In the genomic region with DNA sequence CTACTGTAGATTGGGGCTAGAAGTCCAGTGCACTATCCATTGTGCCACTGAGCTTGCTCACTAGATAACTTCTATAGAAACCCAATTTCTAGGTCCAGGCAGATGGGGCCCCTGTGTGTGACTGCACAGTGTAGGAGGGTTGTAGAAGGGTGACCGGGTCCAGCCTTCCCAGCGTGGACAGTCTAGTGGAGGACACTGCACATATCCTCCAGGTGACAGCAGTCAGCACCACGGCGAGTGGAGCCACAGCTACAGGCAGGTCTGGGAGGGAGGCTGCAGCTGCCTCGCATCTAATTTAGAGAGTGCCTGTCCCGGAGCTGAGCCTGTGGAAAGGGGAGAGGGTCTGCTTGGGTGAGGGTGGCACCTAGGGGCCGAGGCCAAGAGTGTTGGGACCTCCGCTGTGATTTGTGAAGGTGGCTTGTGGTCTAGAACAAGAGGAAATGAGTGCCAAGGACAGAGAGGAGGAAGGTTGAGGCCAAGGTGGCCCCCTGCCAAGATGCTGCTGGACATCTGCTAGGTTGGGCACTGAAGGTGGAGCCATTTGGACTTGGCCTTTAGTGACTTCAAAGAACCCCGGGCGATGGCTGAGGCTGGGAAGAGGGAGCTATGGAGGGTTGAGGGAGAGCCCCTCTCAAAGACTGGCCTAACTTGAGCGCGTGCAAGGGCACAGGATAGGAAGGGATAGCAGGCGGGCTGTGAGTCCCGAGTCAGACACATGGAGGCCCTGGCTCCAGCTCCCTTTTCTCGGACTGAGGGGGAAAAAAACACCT, we compare ENCODE assay signal across 1 cellular context.
TF ChIP-seq lines count a peak whose summit lies in the region.

No MANE protein-coding gene starts in this region.

TF ChIP-seq in K562, 482 proteins besides CTCF, POLR2A, EP300 and RAD21:
- TF ChIP-seq, protein P1, sequence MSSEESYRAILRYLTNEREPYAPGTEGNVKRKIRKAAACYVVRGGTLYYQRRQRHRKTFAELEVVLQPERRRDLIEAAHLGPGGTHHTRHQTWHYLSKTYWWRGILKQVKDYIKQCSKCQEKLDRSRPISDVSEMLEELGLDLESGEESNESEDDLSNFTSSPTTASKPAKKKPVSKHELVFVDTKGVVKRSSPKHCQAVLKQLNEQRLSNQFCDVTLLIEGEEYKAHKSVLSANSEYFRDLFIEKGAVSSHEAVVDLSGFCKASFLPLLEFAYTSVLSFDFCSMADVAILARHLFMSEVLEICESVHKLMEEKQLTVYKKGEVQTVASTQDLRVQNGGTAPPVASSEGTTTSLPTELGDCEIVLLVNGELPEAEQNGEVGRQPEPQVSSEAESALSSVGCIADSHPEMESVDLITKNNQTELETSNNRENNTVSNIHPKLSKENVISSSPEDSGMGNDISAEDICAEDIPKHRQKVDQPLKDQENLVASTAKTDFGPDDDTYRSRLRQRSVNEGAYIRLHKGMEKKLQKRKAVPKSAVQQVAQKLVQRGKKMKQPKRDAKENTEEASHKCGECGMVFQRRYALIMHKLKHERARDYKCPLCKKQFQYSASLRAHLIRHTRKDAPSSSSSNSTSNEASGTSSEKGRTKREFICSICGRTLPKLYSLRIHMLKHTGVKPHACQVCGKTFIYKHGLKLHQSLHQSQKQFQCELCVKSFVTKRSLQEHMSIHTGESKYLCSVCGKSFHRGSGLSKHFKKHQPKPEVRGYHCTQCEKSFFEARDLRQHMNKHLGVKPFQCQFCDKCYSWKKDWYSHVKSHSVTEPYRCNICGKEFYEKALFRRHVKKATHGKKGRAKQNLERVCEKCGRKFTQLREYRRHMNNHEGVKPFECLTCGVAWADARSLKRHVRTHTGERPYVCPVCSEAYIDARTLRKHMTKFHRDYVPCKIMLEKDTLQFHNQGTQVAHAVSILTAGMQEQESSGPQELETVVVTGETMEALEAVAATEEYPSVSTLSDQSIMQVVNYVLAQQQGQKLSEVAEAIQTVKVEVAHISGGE (CRISPR knock-in tag; IDR thresholded peaks at IDR 0.05) = no peak
- TF ChIP-seq ZNF146 (CRISPR knock-in tag; IDR thresholded peaks at IDR 0.05; ENCODE audit: unreplicated experiment) (no peak), HDAC1 (IDR thresholded peaks at IDR 0.05) (no peak), RBM22 (IDR thresholded peaks at IDR 0.05; ENCODE audit: low read depth, low read length, poor library complexity, severe bottlenecking) (peak; percentile 86), SUPT5H (IDR thresholded peaks at IDR 0.05) (peak; percentile 38; the same call in 1 of the 2 replicates), ZNF12 (CRISPR knock-in tag; IDR thresholded peaks at IDR 0.05) (no peak), POLR2G (IDR thresholded peaks at IDR 0.05; ENCODE audit: low read depth, low read length) (0 out of 2 replicates have a peak, but pooled peaks have one; percentile 17)
- TF ChIP-seq, protein P2, sequence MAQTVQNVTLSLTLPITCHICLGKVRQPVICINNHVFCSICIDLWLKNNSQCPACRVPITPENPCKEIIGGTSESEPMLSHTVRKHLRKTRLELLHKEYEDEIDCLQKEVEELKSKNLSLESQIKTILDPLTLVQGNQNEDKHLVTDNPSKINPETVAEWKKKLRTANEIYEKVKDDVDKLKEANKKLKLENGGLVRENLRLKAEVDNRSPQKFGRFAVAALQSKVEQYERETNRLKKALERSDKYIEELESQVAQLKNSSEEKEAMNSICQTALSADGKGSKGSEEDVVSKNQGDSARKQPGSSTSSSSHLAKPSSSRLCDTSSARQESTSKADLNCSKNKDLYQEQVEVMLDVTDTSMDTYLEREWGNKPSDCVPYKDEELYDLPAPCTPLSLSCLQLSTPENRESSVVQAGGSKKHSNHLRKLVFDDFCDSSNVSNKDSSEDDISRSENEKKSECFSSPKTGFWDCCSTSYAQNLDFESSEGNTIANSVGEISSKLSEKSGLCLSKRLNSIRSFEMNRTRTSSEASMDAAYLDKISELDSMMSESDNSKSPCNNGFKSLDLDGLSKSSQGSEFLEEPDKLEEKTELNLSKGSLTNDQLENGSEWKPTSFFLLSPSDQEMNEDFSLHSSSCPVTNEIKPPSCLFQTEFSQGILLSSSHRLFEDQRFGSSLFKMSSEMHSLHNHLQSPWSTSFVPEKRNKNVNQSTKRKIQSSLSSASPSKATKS (CRISPR knock-in tag; IDR thresholded peaks at IDR 0.05) = no peak
- TF ChIP-seq, protein P3, sequence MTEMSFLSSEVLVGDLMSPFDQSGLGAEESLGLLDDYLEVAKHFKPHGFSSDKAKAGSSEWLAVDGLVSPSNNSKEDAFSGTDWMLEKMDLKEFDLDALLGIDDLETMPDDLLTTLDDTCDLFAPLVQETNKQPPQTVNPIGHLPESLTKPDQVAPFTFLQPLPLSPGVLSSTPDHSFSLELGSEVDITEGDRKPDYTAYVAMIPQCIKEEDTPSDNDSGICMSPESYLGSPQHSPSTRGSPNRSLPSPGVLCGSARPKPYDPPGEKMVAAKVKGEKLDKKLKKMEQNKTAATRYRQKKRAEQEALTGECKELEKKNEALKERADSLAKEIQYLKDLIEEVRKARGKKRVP (CRISPR knock-in tag; IDR thresholded peaks at IDR 0.05) = no peak
